ENCODE assay signal across 24 cellular contexts in genomic region chr1:170284425-170284824, GRCh38.
DNase-seq lines count a peak whose midpoint lies in the region; ATAC-seq and TF ChIP-seq lines count a peak whose summit lies in the region.
"Had no signal": no experiment of that assay in that cellular context is flagged by ENCODE, and none has a peak within 500 bp of the region (broad histone marks: within the 10 kb centered on the region; RNA-seq: fewer than 3 reads in every experiment).

No MANE protein-coding gene starts in this region.

- H4K20me1 ChIP-seq in osteoblast (ENCODE audit: insufficient read depth, low read length): no peaks in the 10 kb centered on the region

- peak overlapping the region; percentile 72 for H3K4me2 ChIP-seq in osteoblast (ENCODE audit: insufficient read depth, low read length)
- H3K4me2 ChIP-seq: GM23338 had no signal

- TF ChIP-seq CTCF in heart right ventricle (IDR thresholded peaks at IDR 0.05): no peak
- no peak for TF ChIP-seq CTCF in right atrium auricular region (IDR thresholded peaks at IDR 0.05)
- TF ChIP-seq CTCF in coronary artery (IDR thresholded peaks at IDR 0.05): no peak
- no peak for TF ChIP-seq CTCF in osteoblast (IDR thresholded peaks at IDR 0.05; ENCODE audit: extremely low read depth, low read depth, low read length)

- H3K4me3 ChIP-seq in heart right ventricle: no peak overlapping the region
- H3K4me3 ChIP-seq in right atrium auricular region: no peak overlapping the region
- H3K4me3 ChIP-seq in coronary artery: peak overlapping the region; percentile 55
- H3K4me3 ChIP-seq in osteoblast (ENCODE audit: insufficient read depth, low read length): peak overlapping the region; percentile 57
- H3K4me3 ChIP-seq: GM23338, lower lobe of right lung, skin epidermis had no signal

- H3K79me2 ChIP-seq in osteoblast (ENCODE audit: insufficient read depth, low read length): no peaks in the 10 kb centered on the region

- H3K4me1 ChIP-seq in heart right ventricle (peaks cover 0 to 9% (median 0%) of the 10 kb centered on the region in 9 donors), right atrium auricular region (peaks cover 0 to 4% of the 10 kb centered on the region in 2 donors), osteoblast (ENCODE audit: insufficient read depth, low read length) (peaks cover 9% of the 10 kb centered on the region)
- H3K4me1 ChIP-seq: BE2C, lower lobe of right lung had no signal

- H3K27ac ChIP-seq in heart right ventricle (no peak overlapping the region), right atrium auricular region (no peak overlapping the region), coronary artery (no peak overlapping the region), osteoblast (ENCODE audit: low read depth, low read length) (peak overlapping the region; percentile 11)
- H3K27ac ChIP-seq: lower lobe of right lung had no signal

- H3K27me3 ChIP-seq in heart right ventricle (no peaks in the 10 kb centered on the region), right atrium auricular region (no peaks in the 10 kb centered on the region), osteoblast (ENCODE audit: insufficient read depth, low read length) (no peaks in the 10 kb centered on the region)
- H3K27me3 ChIP-seq: BE2C had no signal

- peak overlapping the region; percentile 90 for H2AFZ ChIP-seq in osteoblast (ENCODE audit: low read length)
- H2AFZ ChIP-seq: GM23338 had no signal

- ATAC-seq in heart right ventricle (peak in 5 of 8 donors; percentile 19 to 70 (median 37)), HG03039 (IDR thresholded peaks at IDR 0.05; ENCODE audit: unreplicated experiment) (no peak), GM19395 (IDR thresholded peaks at IDR 0.05; ENCODE audit: unreplicated experiment) (no peak), HG02840 (IDR thresholded peaks at IDR 0.05; ENCODE audit: low FRiP score, unreplicated experiment) (no peak)
- ATAC-seq: lower lobe of right lung, natural killer cell had no signal

- no peaks in the 10 kb centered on the region for H3K36me3 ChIP-seq in heart right ventricle
- no peaks in the 10 kb centered on the region for H3K36me3 ChIP-seq in right atrium auricular region
- no peaks in the 10 kb centered on the region for H3K36me3 ChIP-seq in osteoblast (ENCODE audit: insufficient read depth, low read length)
- H3K36me3 ChIP-seq: BE2C, lower lobe of right lung had no signal

- peaks cover 0 to 5% (median 0%) of the 10 kb centered on the region in 11 donors for H3K9me3 ChIP-seq in heart right ventricle
- H3K9me3 ChIP-seq in right atrium auricular region: no peaks in the 10 kb centered on the region
- H3K9me3 ChIP-seq in osteoblast (ENCODE audit: low read depth, low read length): no peaks in the 10 kb centered on the region
- H3K9me3 ChIP-seq: BE2C, lower lobe of right lung had no signal

- no peak for DNase-seq in heart right ventricle
- no peak for DNase-seq in right atrium auricular region (ENCODE audit: low spot score)
- no peak for DNase-seq in coronary artery (ENCODE audit: low spot score)
- DNase-seq in osteoblast (ENCODE audit: insufficient read length, low spot score, missing footprints): no peak
- DNase-seq: ACHN; activated CD4-positive, alpha-beta T cell treated with anti-CD3 and anti-CD28 coated beads, Interleukin-2, amount 50 U/mL, for 1 hour; activated CD4-positive, CD25-positive, alpha-beta regulatory T cell; activated effector memory CD4-positive, alpha-beta T cell treated with anti-CD3 and anti-CD28 coated beads, Interleukin-2, amount 50 U/mL, for 16 hours; activated T-cell treated with anti-CD3 and anti-CD28 coated beads, Interleukin-2, amount 50 U/mL, for 24 hours; BE2C; CD8-positive, alpha-beta memory T cell; cortex of kidney; effector memory CD4-positive, alpha-beta T cell; Karpas-422; kidney; lower lobe of right lung; natural killer cell; occipital lobe; stimulated activated naive CD4-positive, alpha-beta T cell had no signal

- 41 to 45% methylated on average over 6 of the region's 6 CpGs for WGBS in heart right ventricle, 2 donors

- intact Hi-C loops in heart right ventricle (cut with DNase I): no loop called here

Comparison
In these comparisons a context has a peak if more than half of its experiments do, and no peak if none do; other contexts are left out.
1. ATAC-seq: peak in heart right ventricle (5 of 8); none in HG03039 (single experiment), GM19395 (single experiment) and HG02840 (single experiment).
2. H3K4me3 ChIP-seq: peak in coronary artery (single experiment) and osteoblast (single experiment); none in heart right ventricle (0 of 10) and right atrium auricular region (0 of 2).